Comparison of ENCODE assay signal across 29 cellular contexts in the genomic region with DNA sequence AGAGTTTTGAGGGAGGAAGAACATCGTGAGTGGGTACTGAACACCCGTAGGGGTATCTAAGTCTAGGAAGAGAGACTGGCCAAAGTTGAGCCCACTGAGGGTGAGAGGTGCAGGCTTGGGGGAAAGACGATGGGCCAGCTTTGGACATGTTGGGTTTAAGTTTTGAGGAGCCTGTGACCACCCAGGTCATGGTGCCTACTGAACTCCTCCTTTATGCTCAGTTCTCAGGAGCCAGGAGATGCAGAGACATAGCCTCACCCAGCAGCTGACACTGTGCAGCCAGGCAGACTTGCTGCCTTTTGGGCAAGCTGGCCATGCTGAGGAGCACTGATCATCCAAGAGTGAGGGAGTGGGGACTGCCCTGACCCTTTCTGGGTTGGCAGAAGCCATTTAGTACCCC.
"Had no signal": no experiment of that assay in that cellular context is flagged by ENCODE, and none has a peak within 500 bp of the region (broad histone marks: within the 10 kb centered on the region; RNA-seq: fewer than 3 reads in every experiment).

No MANE protein-coding gene starts in this region.

- H3K36me3 Mint-ChIP-seq: naive thymus-derived CD4-positive, alpha-beta T cell; natural killer cell; stimulated activated effector memory CD8-positive, alpha-beta T cell treated with anti-CD3 and anti-CD28 coated beads, Interleukin-12 subunit alpha, Interleukin-12 subunit beta, amount 100 ng/mL, for 72 hours; type B pancreatic cell had no signal

- H3K36me3 ChIP-seq: ovary, right lobe of liver, sigmoid colon, suprapubic skin, tibial artery, transverse colon, upper lobe of right lung, uterus had no signal

- H3K9me3 ChIP-seq: ovary, psoas muscle, right lobe of liver, sigmoid colon, suprapubic skin, testis, tibial artery, transverse colon, upper lobe of right lung, uterus had no signal

- H3K9ac ChIP-seq: parathyroid adenoma had no signal

- H3K27me3 ChIP-seq: ovary, right lobe of liver, sigmoid colon, suprapubic skin, testis, tibial artery, transverse colon, upper lobe of right lung, uterus had no signal

- H2AFZ ChIP-seq: parathyroid adenoma had no signal

- H3K4me1 Mint-ChIP-seq: naive thymus-derived CD4-positive, alpha-beta T cell; natural killer cell; nephron; stimulated activated effector memory CD8-positive, alpha-beta T cell treated with anti-CD3 and anti-CD28 coated beads, Interleukin-12 subunit alpha, Interleukin-12 subunit beta, amount 100 ng/mL, for 72 hours; stimulated activated naive CD8-positive, alpha-beta T cell treated with anti-CD3 and anti-CD28 coated beads, Interleukin-15, amount 100 ng/mL, for 72 hours had no signal

- H3K27me3 Mint-ChIP-seq: stimulated activated naive CD8-positive, alpha-beta T cell treated with anti-CD3 and anti-CD28 coated beads, Interleukin-15, amount 100 ng/mL, for 72 hours had no signal

- DNase-seq: naive thymus-derived CD4-positive, alpha-beta T cell; natural killer cell; occipital lobe; ovary; posterior cingulate gyrus; psoas muscle; right cardiac atrium; right lobe of liver; sigmoid colon; small intestine; stimulated activated CD4-positive, alpha-beta T cell treated with anti-CD3 and anti-CD28 coated beads, Interleukin-15, amount 100 ng/mL, for 24 hours; stimulated activated CD4-positive, alpha-beta T cell treated with anti-CD3 and anti-CD28 coated beads, Interleukin-2, amount 100 ng/mL, for 24 hours; stimulated activated CD4-positive, alpha-beta T cell treated with anti-CD3 and anti-CD28 coated beads, Interleukin-2, amount 100 ng/mL, for 48 hours; stimulated activated CD4-positive, alpha-beta T cell treated with anti-CD3 and anti-CD28 coated beads, Interleukin-4, amount 100 ng/mL, for 24 hours; stimulated activated naive CD4-positive, alpha-beta T cell; stimulated activated naive CD8-positive, alpha-beta T cell treated with anti-CD3 and anti-CD28 coated beads, Interleukin-15, amount 100 ng/mL, for 72 hours; stimulated activated naive CD8-positive, alpha-beta T cell treated with anti-CD3 and anti-CD28 coated beads, Interleukin-15, Interleukin-2, amounts not matched to agents 100 U/mL and 50 U/mL, for 24 hours; substantia nigra; testis; tibial artery; transverse colon; upper lobe of right lung; uterus had no signal

- H3K27ac Mint-ChIP-seq: naive thymus-derived CD4-positive, alpha-beta T cell; natural killer cell; nephron; progenitor cell of endocrine pancreas; stimulated activated effector memory CD8-positive, alpha-beta T cell treated with anti-CD3 and anti-CD28 coated beads, Interleukin-12 subunit alpha, Interleukin-12 subunit beta, amount 100 ng/mL, for 72 hours; type B pancreatic cell had no signal

- H3K4me3 ChIP-seq: ovary, psoas muscle, right lobe of liver, sigmoid colon, suprapubic skin, testis, tibial artery, transverse colon, upper lobe of right lung, uterus had no signal

- H3K27ac ChIP-seq: ovary, parathyroid adenoma, psoas muscle, right lobe of liver, sigmoid colon, suprapubic skin, testis, tibial artery, transverse colon, upper lobe of right lung, uterus had no signal

- H3K9me3 Mint-ChIP-seq: naive thymus-derived CD4-positive, alpha-beta T cell; natural killer cell; nephron; stimulated activated effector memory CD8-positive, alpha-beta T cell treated with anti-CD3 and anti-CD28 coated beads, Interleukin-12 subunit alpha, Interleukin-12 subunit beta, amount 100 ng/mL, for 72 hours; stimulated activated naive CD8-positive, alpha-beta T cell treated with anti-CD3 and anti-CD28 coated beads, Interleukin-15, amount 100 ng/mL, for 72 hours; type B pancreatic cell had no signal

- H3K4me1 ChIP-seq: parathyroid adenoma, psoas muscle, right lobe of liver, sigmoid colon, suprapubic skin, testis, tibial artery, transverse colon, upper lobe of right lung, uterus had no signal

- FAIRE-seq: small intestine had no signal

- H3K4me3 Mint-ChIP-seq: naive thymus-derived CD4-positive, alpha-beta T cell; natural killer cell; nephron; stimulated activated effector memory CD8-positive, alpha-beta T cell treated with anti-CD3 and anti-CD28 coated beads, Interleukin-12 subunit alpha, Interleukin-12 subunit beta, amount 100 ng/mL, for 72 hours; stimulated activated naive CD8-positive, alpha-beta T cell treated with anti-CD3 and anti-CD28 coated beads, Interleukin-15, amount 100 ng/mL, for 72 hours; type B pancreatic cell had no signal

- ATAC-seq: naive thymus-derived CD4-positive, alpha-beta T cell; natural killer cell; psoas muscle; right cardiac atrium; right lobe of liver; stimulated activated effector memory CD8-positive, alpha-beta T cell treated with anti-CD3 and anti-CD28 coated beads, Interleukin-12 subunit alpha, Interleukin-12 subunit beta, amount 100 ng/mL, for 72 hours; stimulated activated naive CD8-positive, alpha-beta T cell treated with anti-CD3 and anti-CD28 coated beads, Interleukin-15, amount 100 ng/mL, for 72 hours; stimulated activated naive CD8-positive, alpha-beta T cell treated with anti-CD3 and anti-CD28 coated beads, Interleukin-15, Interleukin-2, amounts not matched to agents 100 U/mL and 50 U/mL, for 24 hours; upper lobe of right lung had no signal
